Comparison of ENCODE assay signal across 8 cellular contexts in genomic region chr2:95402370-95403203, GRCh38. TPM values are rescaled to one million over a fixed set of nuclear protein-coding genes. Genes with fewer than 3 reads are reported as not detected.
A peak's percentile ranks its signal among the peaks of the same experiment; 100 is the strongest.
DNase-seq lines count a peak whose midpoint lies in the region; ATAC-seq and TF ChIP-seq lines count a peak whose summit lies in the region.

FAHD2A (plus strand) TSS chr2:95402708; CDS start chr2:95405559, 2,851 bp downstream.

- DNase-seq in DMS79 (lab: John Stamatoyannopoulos, UW) (peak; percentile 71), Panc1 (ENCODE audit: low read depth, low spot score) (no peak)
- peak; percentile 91 for DNase-seq in activated T-cell treated with anti-CD3 and anti-CD28 coated beads, Interleukin-2, amount 50 U/mL, for 4 hours
- DNase-seq in stimulated activated CD8-positive, alpha-beta memory T cell treated with anti-CD3 and anti-CD28 coated beads, Interleukin-7, amount 100 ng/mL, for 1 hour (ENCODE audit: low read depth in 2 of 2), result peak; percentile 85 to 92

- WGBS in esophagus, 2 donors, result 0 to 1% methylated on average over 61 to 64 of the region's 64 CpGs

- H3K4me2 ChIP-seq in KMS-11, result peak within 1 kb of the TSS; percentile 59

- H3K27me3 ChIP-seq in KMS-11 (ENCODE audit: insufficient read depth, low read depth) (no peaks in the 10 kb centered on the region), Panc1 (ENCODE audit: control insufficient read depth, insufficient read depth, low read length) (no peaks in the 10 kb centered on the region), esophagus (ENCODE audit: control insufficient read depth in 1 of 2, insufficient read depth in 2 of 2, low read length in 2 of 2) (no peaks in the 10 kb centered on the region), mucosa of stomach (ENCODE audit: control insufficient read depth, insufficient read depth, low read length) (no peaks in the 10 kb centered on the region)

- H3K4me3 ChIP-seq in KMS-11 (IDR thresholded peaks at IDR 0.05; ENCODE audit: insufficient read depth, low read depth, low read length) (peak within 1 kb of the TSS; percentile 64), Panc1 (ENCODE audit: low read depth in 2 of 2, low read length in 2 of 2) (peak within 1 kb of the TSS; percentile 90 to 99), esophagus (ENCODE audit: low read depth in 1 of 2, low read length in 2 of 2) (peak within 1 kb of the TSS; percentile 80 to 98), mucosa of stomach (ENCODE audit: low read length) (peak within 1 kb of the TSS; percentile 99)

- H3K9me3 ChIP-seq in Panc1 (ENCODE audit: control insufficient read depth, insufficient read depth, low read depth, low read length) (no peaks in the 10 kb centered on the region), esophagus (ENCODE audit: control insufficient read depth in 2 of 2, insufficient read depth in 1 of 2, low read depth in 1 of 2, low read length in 1 of 2) (no peaks in the 10 kb centered on the region), mucosa of stomach (ENCODE audit: control insufficient read depth, low read length) (no peaks in the 10 kb centered on the region)

- H3K27ac ChIP-seq in KMS-11 (peak within 1 kb of the TSS; percentile 71), Panc1 (ENCODE audit: low read length) (peak within 1 kb of the TSS; percentile 83), esophagus (ENCODE audit: low read depth in 2 of 2, low read length in 1 of 2) (peak within 1 kb of the TSS; percentile 82 to 87)

- H3K36me3 ChIP-seq in KMS-11 (ENCODE audit: insufficient read depth) (no peaks in the 10 kb centered on the region), Panc1 (ENCODE audit: control insufficient read depth, insufficient read depth, low read length) (peaks cover 2% of the 10 kb centered on the region; the same call in 1 of the 2 replicates), esophagus (ENCODE audit: control insufficient read depth in 2 of 2, insufficient read depth in 2 of 2, low read length in 1 of 2) (no peaks in the 10 kb centered on the region), mucosa of stomach (ENCODE audit: control insufficient read depth, insufficient read depth, low read length) (no peaks in the 10 kb centered on the region)

- H3K4me1 Mint-ChIP-seq in activated T-cell treated with anti-CD3 and anti-CD28 coated beads, Interleukin-2, amount 50 U/mL, for 4 hours (ENCODE audit: low read depth), result peaks cover 20% of the 10 kb centered on the region

- H3K4me1 ChIP-seq in KMS-11 (ENCODE audit: low read depth, poor library complexity, severe bottlenecking), result peaks cover 6% of the 10 kb centered on the region
- H3K4me1 ChIP-seq in Panc1 (ENCODE audit: control insufficient read depth, insufficient read depth, low read length), result 0 out of 2 replicates have a peak, but pooled peaks cover 2% of the 10 kb centered on the region
- H3K4me1 ChIP-seq in esophagus (ENCODE audit: control insufficient read depth in 2 of 2, insufficient read depth in 2 of 2, low read length in 1 of 2), result peaks cover 4 to 13% of the 10 kb centered on the region in 2 donors
- H3K4me1 ChIP-seq in mucosa of stomach (ENCODE audit: control insufficient read depth, insufficient read depth, low read length), result peaks cover 14% of the 10 kb centered on the region

- peak; percentile 91 for ATAC-seq in GM21786 (IDR thresholded peaks at IDR 0.05; ENCODE audit: unreplicated experiment)
- peak; percentile 97 for ATAC-seq in Panc1
- peak; percentile 97 to 98 for ATAC-seq in activated T-cell treated with anti-CD3 and anti-CD28 coated beads, Interleukin-2, amount 50 U/mL, for 4 hours

- peaks cover 18% of the 10 kb centered on the region for H3K79me2 ChIP-seq in KMS-11 (ENCODE audit: insufficient read depth, low read depth)

- POLR2A ChIA-PET in Panc1 (lab: Charles Lee), result no interaction called here

- no peaks in the 10 kb centered on the region for H3K9me3 Mint-ChIP-seq in activated T-cell treated with anti-CD3 and anti-CD28 coated beads, Interleukin-2, amount 50 U/mL, for 4 hours

- no peak for TF ChIP-seq CTCF in KMS-11 (conservative IDR thresholded peaks at IDR 0.05; ENCODE audit: low read depth, low read length)
- no peak for TF ChIP-seq CTCF in Panc1 (IDR thresholded peaks at IDR 0.05)

- BruUV-seq in Panc1 (replicated peaks; lab: Mats Ljungman, UMichigan), result no TSS peak

- in situ Hi-C loops in Panc1 (cut with HindIII; ENCODE audit: low pct_unique_long_range_greater_than_20kb, low sequenced_read_pairs), result no loop called here

- no peaks in the 10 kb centered on the region for H4K20me1 ChIP-seq in KMS-11 (ENCODE audit: insufficient read depth)

- H2AFZ ChIP-seq in KMS-11 (ENCODE audit: low read depth), result peak within 1 kb of the TSS; percentile 93

- H3K4me3 Mint-ChIP-seq in activated T-cell treated with anti-CD3 and anti-CD28 coated beads, Interleukin-2, amount 50 U/mL, for 4 hours, result peak within 1 kb of the TSS; percentile 92

- H3K9ac ChIP-seq in KMS-11 (peak within 1 kb of the TSS; percentile 92), mucosa of stomach (ENCODE audit: low read length) (peak within 1 kb of the TSS; percentile 95)

- no peaks in the 10 kb centered on the region for H3K27me3 Mint-ChIP-seq in activated T-cell treated with anti-CD3 and anti-CD28 coated beads, Interleukin-2, amount 50 U/mL, for 4 hours (ENCODE audit: low read depth)

- intact Hi-C loops in Panc1 (cut with micrococcal nuclease; ENCODE audit: unreplicated experiment), result no loop called here

- peaks cover 3% of the 10 kb centered on the region for H3K36me3 Mint-ChIP-seq in activated T-cell treated with anti-CD3 and anti-CD28 coated beads, Interleukin-2, amount 50 U/mL, for 4 hours (ENCODE audit: insufficient read depth)

- CTCF ChIA-PET in Panc1 (lab: Charles Lee), result interaction anchor here (1.5 kb wide), 1 partner anchor 57 kb away, joined by 4 read pairs; no protein-coding TSS in a partner anchor

RNA-seq across cellular contexts. Expression of gene FAHD2A, which starts in this region (rescaled TPM):
- 17.2 TPM for total RNA-seq in Panc1 (2021; ENCODE audit: unreplicated experiment)
- 13.1 TPM for polyA plus RNA-seq in Panc1 (2012; ENCODE audit: insufficient read length)
- 10 to 100 TPM; 13.9 to 15.8 (median 15.3) TPM for total RNA-seq in activated T-cell treated with anti-CD3 and anti-CD28 coated beads, Interleukin-2, amount 50 U/mL, for 4 hours
- 10 to 100 TPM in 1 of 2 donors, 1 to 10 TPM in 1; 9.3 to 11.9 TPM for polyA plus RNA-seq in esophagus
